ENCODE assay signal across 10 cellular contexts in the genomic region with DNA sequence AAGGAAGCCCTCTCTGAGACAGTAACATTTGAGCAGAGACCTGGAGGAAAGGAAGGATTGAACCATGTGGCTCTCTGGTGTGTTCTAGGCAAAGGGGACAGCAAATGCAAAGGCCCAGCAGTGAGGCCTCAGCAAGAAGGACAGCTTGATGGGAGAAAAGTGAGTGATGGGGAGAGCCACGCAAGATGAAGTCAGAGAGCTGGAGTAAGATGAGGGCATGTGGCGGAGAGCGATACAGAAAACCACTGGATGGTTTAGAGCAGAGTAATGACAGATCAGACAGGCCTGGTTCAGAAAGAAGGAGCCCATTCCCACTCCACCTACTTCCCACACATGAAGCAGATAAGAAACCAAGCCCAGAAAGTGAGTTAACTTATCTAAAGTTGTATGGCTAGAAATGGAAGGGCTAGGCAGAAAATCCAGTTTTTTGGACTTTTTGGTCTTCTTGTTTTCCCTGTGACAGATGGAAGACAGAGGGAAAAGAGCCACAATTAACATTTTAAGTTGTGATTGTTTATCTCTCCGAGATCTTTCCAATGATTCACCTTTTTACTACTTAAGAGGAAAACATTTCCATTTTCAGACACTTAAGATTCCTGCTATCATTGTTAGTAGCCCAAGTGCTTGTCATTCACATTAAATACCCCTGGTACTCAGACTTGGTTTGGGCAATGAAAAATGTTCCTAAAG. TPM values are rescaled to one million over a fixed set of nuclear protein-coding genes. Genes with fewer than 3 reads are reported as not detected.
A peak's percentile ranks its signal among the peaks of the same experiment; 100 is the strongest.
DNase-seq lines count a peak whose midpoint lies in the region; ATAC-seq lines count a peak whose summit lies in the region.
"Had no signal": no experiment of that assay in that cellular context is flagged by ENCODE, and none has a peak within 500 bp of the region (broad histone marks: within the 10 kb centered on the region; RNA-seq: fewer than 3 reads in every experiment).

No MANE protein-coding gene starts in this region.

- no peak overlapping the region for H2BK120ac ChIP-seq in mesendoderm (ENCODE audit: low read depth, low read length)

- intact Hi-C loops in activated CD4-positive, alpha-beta T cell treated with anti-CD3 and anti-CD28 coated beads for 36 hours (cut with DNase I, micrococcal nuclease): loop anchor here in 1 of 2 experiments (10.0 kb wide), 1 partner anchor 469 kb away; no protein-coding TSS in a partner anchor

- ATAC-seq in activated CD4-positive, alpha-beta T cell treated with anti-CD3 and anti-CD28 coated beads for 36 hours: no peak
- ATAC-seq in stimulated activated naive CD8-positive, alpha-beta T cell treated with anti-CD3 and anti-CD28 coated beads, Interleukin-15, amount 100 ng/mL, for 72 hours: no peak
- no peak for ATAC-seq in GM21529 (IDR thresholded peaks at IDR 0.05; ENCODE audit: unreplicated experiment)

- H3K9ac ChIP-seq in mesendoderm (ENCODE audit: low read length): no peak overlapping the region

- H3K4me1 ChIP-seq in iPS DF 6.9 (ENCODE audit: control insufficient read depth, insufficient read depth, low read length): peaks cover 2% of the 10 kb centered on the region; the same call in 1 of the 2 replicates
- no peaks in the 10 kb centered on the region for H3K4me1 ChIP-seq in mesendoderm (ENCODE audit: control insufficient read depth, low read depth, low read length)

- peaks cover 45% of the 10 kb centered on the region for H3K4me1 Mint-ChIP-seq in activated CD4-positive, alpha-beta T cell treated with anti-CD3 and anti-CD28 coated beads for 36 hours
- peaks cover 13% of the 10 kb centered on the region for H3K4me1 Mint-ChIP-seq in activated CD4-positive, alpha-beta memory T cell treated with anti-CD3 and anti-CD28 coated beads, Interleukin-2, amount 10 ng/mL, durations not matched to agents 7 days and 5 days
- peaks cover 46% of the 10 kb centered on the region for H3K4me1 Mint-ChIP-seq in stimulated activated naive CD8-positive, alpha-beta T cell treated with anti-CD3 and anti-CD28 coated beads, Interleukin-15, amount 100 ng/mL, for 72 hours

- CTCF ChIA-PET in activated CD4-positive, alpha-beta T cell treated with anti-CD3 and anti-CD28 coated beads for 36 hours (lab: Charles Lee): interaction anchor here (0.8 kb wide), 1 partner anchor 52 kb away, joined by 3 read pairs; no protein-coding TSS in a partner anchor
- CTCF ChIA-PET in activated CD4-positive, alpha-beta memory T cell treated with anti-CD3 and anti-CD28 coated beads, Interleukin-2, amount 10 ng/mL, durations not matched to agents 7 days and 5 days (lab: Charles Lee): interaction anchor here (1.0 to 1.6 kb wide), 2 partner anchors 10 to 170 kb away, joined by 3 read pairs; no protein-coding TSS in a partner anchor

- WGBS in iPS DF 6.9 (ENCODE audit: insufficient coverage, insufficient read length): no CpG with 5 or more reads among the region's 4 CpGs
- whole genome bisulfite sequencing in mesendoderm (ENCODE audit: extremely low coverage, insufficient coverage, low lambda C conversion rate): no CpG with 5 or more reads among the region's 4 CpGs

- peaks cover 4% of the 10 kb centered on the region for H3K36me3 Mint-ChIP-seq in activated CD4-positive, alpha-beta T cell treated with anti-CD3 and anti-CD28 coated beads for 36 hours (ENCODE audit: low read depth)
- H3K36me3 Mint-ChIP-seq in activated CD4-positive, alpha-beta memory T cell treated with anti-CD3 and anti-CD28 coated beads, Interleukin-2, amount 10 ng/mL, durations not matched to agents 7 days and 5 days (ENCODE audit: low read depth): no peaks in the 10 kb centered on the region

- H4K8ac ChIP-seq in mesendoderm (ENCODE audit: low read depth, low read length): no peak overlapping the region

- H2BK15ac ChIP-seq in mesendoderm (replicated peaks; ENCODE audit: low read depth): no peak overlapping the region

- peak overlapping the region; percentile 78 for H3K4me3 Mint-ChIP-seq in activated CD4-positive, alpha-beta T cell treated with anti-CD3 and anti-CD28 coated beads for 36 hours
- peak overlapping the region; percentile 87 for H3K4me3 Mint-ChIP-seq in activated CD4-positive, alpha-beta memory T cell treated with anti-CD3 and anti-CD28 coated beads, Interleukin-2, amount 10 ng/mL, durations not matched to agents 7 days and 5 days
- peak overlapping the region; percentile 91 to 95 for H3K4me3 Mint-ChIP-seq in stimulated activated naive CD8-positive, alpha-beta T cell treated with anti-CD3 and anti-CD28 coated beads, Interleukin-15, amount 100 ng/mL, for 72 hours

- H3K27me3 Mint-ChIP-seq in activated CD4-positive, alpha-beta T cell treated with anti-CD3 and anti-CD28 coated beads for 36 hours: peaks cover 3% of the 10 kb centered on the region
- peaks cover 8% of the 10 kb centered on the region for H3K27me3 Mint-ChIP-seq in activated CD4-positive, alpha-beta memory T cell treated with anti-CD3 and anti-CD28 coated beads, Interleukin-2, amount 10 ng/mL, durations not matched to agents 7 days and 5 days
- no peaks in the 10 kb centered on the region for H3K27me3 Mint-ChIP-seq in stimulated activated naive CD8-positive, alpha-beta T cell treated with anti-CD3 and anti-CD28 coated beads, Interleukin-15, amount 100 ng/mL, for 72 hours

- H3K4me2 ChIP-seq in mesendoderm (ENCODE audit: low read length): no peak overlapping the region

- no peaks in the 10 kb centered on the region for H3K9me3 ChIP-seq in iPS DF 6.9 (ENCODE audit: control insufficient read depth, insufficient read depth, low read length)

- H3K27ac Mint-ChIP-seq in activated CD4-positive, alpha-beta T cell treated with anti-CD3 and anti-CD28 coated beads for 36 hours: peak overlapping the region; percentile 66
- no peak overlapping the region for H3K27ac Mint-ChIP-seq in activated CD4-positive, alpha-beta memory T cell treated with anti-CD3 and anti-CD28 coated beads, Interleukin-2, amount 10 ng/mL, durations not matched to agents 7 days and 5 days
- H3K27ac Mint-ChIP-seq in stimulated activated naive CD8-positive, alpha-beta T cell treated with anti-CD3 and anti-CD28 coated beads, Interleukin-15, amount 100 ng/mL, for 72 hours: peak overlapping the region; percentile 93 to 96

- DNase-seq in activated CD4-positive, alpha-beta T cell treated with anti-CD3 and anti-CD28 coated beads for 36 hours: no peak
- no peak for DNase-seq in activated CD4-positive, alpha-beta T cell treated with anti-CD3 and anti-CD28 coated beads, Interleukin-2, amount 50 U/mL, for 4 hours
- DNase-seq in activated CD4-positive, alpha-beta memory T cell treated with anti-CD3 and anti-CD28 coated beads, Interleukin-2, amount 10 ng/mL, durations not matched to agents 7 days and 5 days: no peak
- no peak for DNase-seq in iPS DF 6.9 (ENCODE audit: low read depth, low spot score)
- DNase-seq in stimulated activated naive CD8-positive, alpha-beta T cell treated with anti-CD3 and anti-CD28 coated beads, Interleukin-15, amount 100 ng/mL, for 72 hours: no peak
- no peak for DNase-seq in mesendoderm
- no peak for DNase-seq in NCI-H748 treated with DMSO at 0.1 percent for 48 hours (lab: John Stamatoyannopoulos, UW)

- no peak overlapping the region for H3K56ac ChIP-seq in mesendoderm (ENCODE audit: low read length)

- no peak overlapping the region for H3K27ac ChIP-seq in iPS DF 6.9 (ENCODE audit: low read length)
- no peak overlapping the region for H3K27ac ChIP-seq in mesendoderm (ENCODE audit: low read depth, low read length)

- no peaks in the 10 kb centered on the region for H3K79me1 ChIP-seq in mesendoderm (ENCODE audit: low read length)

- H4K5ac ChIP-seq in mesendoderm (ENCODE audit: low read length): no peak overlapping the region

- POLR2A ChIA-PET in activated CD4-positive, alpha-beta T cell treated with anti-CD3 and anti-CD28 coated beads for 36 hours (lab: Charles Lee): no interaction called here
- POLR2A ChIA-PET in activated CD4-positive, alpha-beta memory T cell treated with anti-CD3 and anti-CD28 coated beads, Interleukin-2, amount 10 ng/mL, durations not matched to agents 7 days and 5 days (lab: Charles Lee): interaction anchor here (2.7 kb wide), 1 partner anchor 35 kb away, joined by 8 read pairs; no protein-coding TSS in a partner anchor

- H3K79me2 ChIP-seq in mesendoderm (ENCODE audit: control insufficient read depth, insufficient read depth, low read length): no peaks in the 10 kb centered on the region

- H2BK5ac ChIP-seq in mesendoderm (ENCODE audit: low read length): no peak overlapping the region

- H3K23ac ChIP-seq in mesendoderm (ENCODE audit: low read length): no peak overlapping the region

- H2AK5ac ChIP-seq in mesendoderm (ENCODE audit: low read length): no peak overlapping the region

- H3K4ac ChIP-seq in mesendoderm (ENCODE audit: low read depth, low read length): no peak overlapping the region

- no peak overlapping the region for H3K18ac ChIP-seq in mesendoderm (ENCODE audit: low read length)

- H3K27me3 ChIP-seq in iPS DF 6.9 (ENCODE audit: control insufficient read depth, insufficient read depth, low read length): no peaks in the 10 kb centered on the region
- H3K27me3 ChIP-seq in mesendoderm (ENCODE audit: insufficient read depth, low read length, poor library complexity): no peaks in the 10 kb centered on the region

- H3K4me3 ChIP-seq in iPS DF 6.9 (ENCODE audit: low read length) (peak overlapping the region; percentile 59; the same call in 1 of the 2 replicates), mesendoderm (ENCODE audit: low read length) (no peak overlapping the region)

- H3K36me3 ChIP-seq in iPS DF 6.9 (ENCODE audit: control insufficient read depth, insufficient read depth, low read length) (no peaks in the 10 kb centered on the region), mesendoderm (ENCODE audit: control insufficient read depth, insufficient read depth, low read length) (no peaks in the 10 kb centered on the region)

- peaks cover 3% of the 10 kb centered on the region for H3K9me3 Mint-ChIP-seq in activated CD4-positive, alpha-beta T cell treated with anti-CD3 and anti-CD28 coated beads for 36 hours (ENCODE audit: low read depth)
- H3K9me3 Mint-ChIP-seq in activated CD4-positive, alpha-beta memory T cell treated with anti-CD3 and anti-CD28 coated beads, Interleukin-2, amount 10 ng/mL, durations not matched to agents 7 days and 5 days: peaks cover 8% of the 10 kb centered on the region
- H3K9me3 Mint-ChIP-seq in stimulated activated naive CD8-positive, alpha-beta T cell treated with anti-CD3 and anti-CD28 coated beads, Interleukin-15, amount 100 ng/mL, for 72 hours: peaks cover 0 to 7% of the 10 kb centered on the region in 2 donors

RNA-seq across cellular contexts. Expression of a gene that starts 0.7 kb away (rescaled TPM):
- 1 to 10 TPM; 2.5 to 2.9 TPM for total RNA-seq in activated CD4-positive, alpha-beta T cell treated with anti-CD3 and anti-CD28 coated beads for 36 hours
- total RNA-seq in activated CD4-positive, alpha-beta memory T cell treated with anti-CD3 and anti-CD28 coated beads, Interleukin-2, amount 10 ng/mL, durations not matched to agents 7 days and 5 days: 1 to 10 TPM; 2.9 to 3.0 TPM
- 0.51 TPM for polyA plus RNA-seq in mesendoderm (2013, experiment 1 of 2)
- 0.60 TPM for polyA plus RNA-seq in mesendoderm (2013, experiment 2 of 2)
- total RNA-seq: OCI-LY7 had no signal

RNA-seq across cellular contexts. Expression of a gene that starts 39.5 kb away (rescaled TPM):
- total RNA-seq in activated CD4-positive, alpha-beta T cell treated with anti-CD3 and anti-CD28 coated beads for 36 hours: under 1 TPM in 1 of 2 experiments, not detected in 1; 0.32 TPM
- not detected for total RNA-seq in activated CD4-positive, alpha-beta memory T cell treated with anti-CD3 and anti-CD28 coated beads, Interleukin-2, amount 10 ng/mL, durations not matched to agents 7 days and 5 days
- 0.06 TPM for polyA plus RNA-seq in mesendoderm (2013, experiment 1 of 2)
- polyA plus RNA-seq in mesendoderm (2013, experiment 2 of 2): 0.11 TPM
- total RNA-seq: dermis microvascular lymphatic vessel endothelial cell, OCI-LY7 had no signal
